3 cellular contexts compared by ENCODE assay signal in the genomic region with DNA sequence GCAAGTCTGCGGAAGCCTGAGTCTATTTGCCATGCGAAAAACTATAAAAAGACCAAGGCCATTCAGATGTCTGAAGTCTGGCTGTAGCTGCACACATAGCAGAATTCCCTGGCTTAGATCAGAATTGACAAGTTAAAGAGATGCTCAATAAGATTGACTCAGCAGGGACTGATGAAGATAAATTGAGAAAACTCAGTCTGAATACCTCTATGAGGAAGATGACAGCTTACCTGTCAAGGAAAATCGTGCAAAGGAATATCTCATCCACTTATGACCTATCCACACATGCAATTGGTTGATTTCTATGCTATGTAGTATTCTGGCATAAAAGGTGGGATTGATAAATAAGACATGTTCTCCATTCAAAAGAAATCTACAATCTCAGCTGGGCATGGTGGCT.
"Had no signal": no experiment of that assay in that cellular context is flagged by ENCODE, and none has a peak within 500 bp of the region (broad histone marks: within the 10 kb centered on the region; RNA-seq: fewer than 3 reads in every experiment).

No MANE protein-coding gene starts in this region.

- H3K4me3 ChIP-seq: GM12878 had no signal

- ATAC-seq: GM12878 had no signal

- DNase-seq: GDM1, GF-D8 had no signal
